8 cellular contexts compared by ENCODE assay signal in the genomic region with DNA sequence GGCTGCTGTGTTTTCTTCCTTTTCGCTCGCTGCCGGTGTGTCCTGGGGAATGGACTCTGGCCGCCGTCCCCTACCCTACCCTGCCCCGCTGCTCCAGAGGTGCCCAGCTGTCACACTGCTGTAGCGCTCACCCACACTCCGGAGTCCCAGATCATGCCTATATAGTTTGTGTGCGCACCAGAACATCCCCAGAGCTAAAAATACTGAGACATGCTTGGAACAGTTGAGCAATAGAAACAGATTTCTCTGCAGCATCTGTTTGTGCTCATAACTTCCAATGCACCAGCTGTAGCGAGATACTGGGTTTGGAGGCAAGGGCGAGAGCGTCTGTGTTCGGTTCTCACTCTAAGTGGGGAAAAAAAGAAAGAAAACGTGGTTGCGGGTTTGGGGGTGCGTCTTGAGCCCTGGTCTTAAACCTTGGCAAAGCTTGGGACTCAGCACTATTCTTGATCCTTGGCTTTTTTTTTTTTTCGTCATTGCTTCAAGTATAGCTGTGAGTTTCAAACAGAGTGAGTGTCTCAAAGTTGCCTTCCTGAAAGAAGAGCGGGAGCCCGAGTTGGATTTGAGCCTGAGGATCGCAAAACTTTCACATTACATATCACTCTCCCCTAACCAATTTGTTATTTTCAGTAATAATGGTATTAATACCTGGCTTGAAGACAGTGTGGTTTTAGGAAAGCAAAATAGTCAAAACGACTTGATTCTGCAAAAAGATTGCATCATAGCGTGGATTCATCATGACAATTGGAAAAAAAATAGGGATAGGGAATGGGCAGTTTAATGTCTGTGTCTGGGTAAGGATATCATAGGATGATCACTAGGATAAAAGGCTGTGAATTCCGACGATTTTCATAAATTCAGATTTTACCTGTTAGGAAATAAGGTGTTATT. TPM values are rescaled to one million over a fixed set of nuclear protein-coding genes. Genes with fewer than 3 reads are reported as not detected.
DNase-seq lines count a peak whose midpoint lies in the region; ATAC-seq and TF ChIP-seq lines count a peak whose summit lies in the region.

No MANE protein-coding gene starts in this region.

- intact Hi-C loops in gastrocnemius medialis (cut with DNase I; ENCODE audit: low total_unique reads), result loop anchor here (1.0 to 10.0 kb wide), 7 partner anchors 33 to 833 kb away; no protein-coding TSS in a partner anchor

- H3K4me3 ChIP-seq in AG10803 (ENCODE audit: low read length) (peak overlapping the region; percentile 76), iPS DF 6.9 (ENCODE audit: low read length) (peak overlapping the region; percentile 43; the same call in 1 of the 2 replicates), gastrocnemius medialis (peak overlapping the region; percentile 82 to 90 (median 87))

- TF ChIP-seq CTCF in AG10803 (conservative IDR thresholded peaks at IDR 0.05; ENCODE audit: low read length) (no peak), gastrocnemius medialis (IDR thresholded peaks at IDR 0.05 in 4 of 5, conservative IDR thresholded peaks at IDR 0.05 in 1 of 5) (no peak)

- TF ChIP-seq POLR2A in gastrocnemius medialis (IDR thresholded peaks at IDR 0.05), result no peak

- peaks cover 17% of the 10 kb centered on the region for H3K4me1 Mint-ChIP-seq in activated naive CD8-positive, alpha-beta T cell treated with anti-CD3 and anti-CD28 coated beads, Interleukin-2, amount 50 U/mL, for 24 hours

- H3K27ac ChIP-seq in iPS DF 6.9 (ENCODE audit: low read length) (no peak overlapping the region), gastrocnemius medialis (peak overlapping the region; percentile 92 to 97 (median 96))

- DNase-seq in AG10803 (ENCODE audit: low read depth) (peak; percentile 60), iPS DF 6.9 (ENCODE audit: low read depth, low spot score) (no peak), gastrocnemius medialis (peak; percentile 59 to 67), GM19240 (ENCODE audit: insufficient read length, low spot score) (no peak)
- DNase-seq in activated naive CD8-positive, alpha-beta T cell treated with anti-CD3 and anti-CD28 coated beads, Interleukin-2, amount 50 U/mL, for 24 hours, result no peak
- no peak for DNase-seq in stimulated activated CD4-positive, alpha-beta T cell treated with anti-CD3 and anti-CD28 coated beads, Interleukin-1b, Interleukin-23, amount 100 ng/mL, for 48 hours

- ATAC-seq in HG03103 (IDR thresholded peaks at IDR 0.05; ENCODE audit: low read depth, unreplicated experiment) (peak; percentile 6), gastrocnemius medialis (peak; percentile 77), HG03469 (IDR thresholded peaks at IDR 0.05; ENCODE audit: unreplicated experiment) (no peak)
- no peak for ATAC-seq in activated naive CD8-positive, alpha-beta T cell treated with anti-CD3 and anti-CD28 coated beads, Interleukin-2, amount 50 U/mL, for 24 hours

- H3K27me3 ChIP-seq in iPS DF 6.9 (ENCODE audit: control insufficient read depth, insufficient read depth, low read length) (peaks cover 3% of the 10 kb centered on the region; the same call in 1 of the 2 replicates), gastrocnemius medialis (no peaks in the 10 kb centered on the region)

- H3K27ac Mint-ChIP-seq in activated naive CD8-positive, alpha-beta T cell treated with anti-CD3 and anti-CD28 coated beads, Interleukin-2, amount 50 U/mL, for 24 hours, result no peak overlapping the region

- in situ Hi-C loops in gastrocnemius medialis (cut with MboI; ENCODE audit: low sequenced_read_pairs in 4 of 4), result loop anchor here (25.0 kb wide), 4 partner anchors 433 to 833 kb away; a partner anchor contains a TSS

- WGBS in iPS DF 6.9 (ENCODE audit: insufficient coverage, insufficient read length), result no CpG with 5 or more reads among the region's 24 CpGs

- no peaks in the 10 kb centered on the region for H3K36me3 Mint-ChIP-seq in activated naive CD8-positive, alpha-beta T cell treated with anti-CD3 and anti-CD28 coated beads, Interleukin-2, amount 50 U/mL, for 24 hours (ENCODE audit: low read depth)

- H3K27me3 Mint-ChIP-seq in activated naive CD8-positive, alpha-beta T cell treated with anti-CD3 and anti-CD28 coated beads, Interleukin-2, amount 50 U/mL, for 24 hours, result peaks cover 55% of the 10 kb centered on the region

- H3K36me3 ChIP-seq in iPS DF 6.9 (ENCODE audit: control insufficient read depth, insufficient read depth, low read length), result no peaks in the 10 kb centered on the region
- H3K36me3 ChIP-seq in gastrocnemius medialis, result peaks cover 0 to 2% of the 10 kb centered on the region in 2 donors

- H3K9me3 Mint-ChIP-seq in activated naive CD8-positive, alpha-beta T cell treated with anti-CD3 and anti-CD28 coated beads, Interleukin-2, amount 50 U/mL, for 24 hours, result no peaks in the 10 kb centered on the region

- no peaks in the 10 kb centered on the region; the same call in 1 of the 2 replicates for H3K4me1 ChIP-seq in iPS DF 6.9 (ENCODE audit: control insufficient read depth, insufficient read depth, low read length)
- peaks cover 43 to 45% of the 10 kb centered on the region in 2 donors for H3K4me1 ChIP-seq in gastrocnemius medialis

- no peaks in the 10 kb centered on the region for H3K9me3 ChIP-seq in iPS DF 6.9 (ENCODE audit: control insufficient read depth, insufficient read depth, low read length)
- H3K9me3 ChIP-seq in gastrocnemius medialis, result no peaks in the 10 kb centered on the region

- peak overlapping the region; percentile 65 for H3K4me3 Mint-ChIP-seq in activated naive CD8-positive, alpha-beta T cell treated with anti-CD3 and anti-CD28 coated beads, Interleukin-2, amount 50 U/mL, for 24 hours

RNA-seq across cellular contexts. Expression of a gene that starts 0.6 kb away (rescaled TPM):
- total RNA-seq in gastrocnemius medialis, result 10 to 100 TPM in 2 of 4 donors, 1 to 10 TPM in 2; 7.3 to 18.9 (median 10.6) TPM

Comparison
In these comparisons a context has a peak if more than half of its experiments do, and no peak if none do; other contexts are left out.
1. DNase-seq: peak in AG10803 (single experiment) and gastrocnemius medialis (2 of 2); none in activated naive CD8-positive, alpha-beta T cell treated with anti-CD3 and anti-CD28 coated beads, Interleukin-2, amount 50 U/mL, for 24 hours (single experiment), iPS DF 6.9 (single experiment), GM19240 (single experiment) and stimulated activated CD4-positive, alpha-beta T cell treated with anti-CD3 and anti-CD28 coated beads, Interleukin-1b, Interleukin-23, amount 100 ng/mL, for 48 hours (single experiment).
2. ATAC-seq: peak in HG03103 (single experiment) and gastrocnemius medialis (2 of 2); none in activated naive CD8-positive, alpha-beta T cell treated with anti-CD3 and anti-CD28 coated beads, Interleukin-2, amount 50 U/mL, for 24 hours (single experiment) and HG03469 (single experiment).
3. Peak in every context shown above with its lines, with median percentiles within 50 percentile points of each other: H3K4me3 ChIP-seq.